Comparison of ENCODE assay signal across 26 cellular contexts in the genomic region with DNA sequence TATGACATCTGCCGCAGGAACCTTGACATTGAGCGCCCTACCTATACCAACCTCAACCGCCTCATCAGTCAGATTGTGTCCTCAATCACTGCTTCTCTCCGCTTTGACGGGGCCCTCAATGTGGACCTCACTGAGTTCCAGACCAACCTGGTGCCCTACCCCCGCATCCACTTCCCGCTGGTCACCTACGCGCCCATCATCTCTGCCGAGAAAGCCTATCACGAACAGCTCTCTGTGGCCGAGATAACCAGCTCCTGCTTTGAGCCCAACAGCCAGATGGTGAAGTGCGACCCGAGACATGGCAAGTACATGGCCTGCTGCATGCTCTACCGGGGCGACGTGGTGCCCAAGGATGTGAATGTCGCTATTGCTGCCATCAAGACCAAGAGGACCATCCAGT.
"Had no signal": no experiment of that assay in that cellular context is flagged by ENCODE, and none has a peak within 500 bp of the region (broad histone marks: within the 10 kb centered on the region; RNA-seq: fewer than 3 reads in every experiment).

No MANE protein-coding gene starts in this region.

- H3K4me1 ChIP-seq: lower lobe of right lung, parathyroid adenoma, right atrium auricular region, right lobe of liver, suprapubic skin, tibial artery, uterus had no signal

- H3K27me3 ChIP-seq: left lung, right atrium auricular region, right lobe of liver, suprapubic skin, tibial artery, uterus had no signal

- H2AFZ ChIP-seq: parathyroid adenoma had no signal

- H3K4me3 Mint-ChIP-seq: mesothelial cell of epicardium; natural killer cell; nephron progenitor cell; stimulated activated naive CD8-positive, alpha-beta T cell treated with anti-CD3 and anti-CD28 coated beads, Interleukin-15, Interleukin-2, amounts not matched to agents 100 ng/mL and 50 ng/mL, for 24 hours had no signal

- H3K4me3 ChIP-seq: left lung, lower lobe of right lung, right atrium auricular region, right lobe of liver, smooth muscle cell, suprapubic skin, thoracic aorta, tibial artery, uterus had no signal

- H3K4me2 ChIP-seq: smooth muscle cell had no signal

- H3K27ac Mint-ChIP-seq: mesothelial cell of epicardium; natural killer cell; nephron progenitor cell; progenitor cell of endocrine pancreas; stimulated activated naive CD8-positive, alpha-beta T cell treated with anti-CD3 and anti-CD28 coated beads, Interleukin-15, Interleukin-2, amounts not matched to agents 100 ng/mL and 50 ng/mL, for 24 hours had no signal

- ATAC-seq: left colon, left lung, lower lobe of right lung, natural killer cell, right lobe of liver had no signal

- H3K9ac ChIP-seq: parathyroid adenoma had no signal

- H3K27me3 Mint-ChIP-seq: naive B cell; progenitor cell of endocrine pancreas; stimulated activated naive CD8-positive, alpha-beta T cell treated with anti-CD3 and anti-CD28 coated beads, Interleukin-15, Interleukin-2, amounts not matched to agents 100 ng/mL and 50 ng/mL, for 24 hours had no signal

- H3K27ac ChIP-seq: left lung, lower lobe of right lung, parathyroid adenoma, right atrium auricular region, right lobe of liver, suprapubic skin, thoracic aorta, tibial artery, uterus had no signal

- DNase-seq: hippocampal formation; kidney glomerular epithelial cell; left colon; left lung; mammary epithelial cell; mesenchymal stem cell; naive B cell; natural killer cell; nephron progenitor cell; nucleus accumbens; right lobe of liver; stimulated activated CD4-positive, alpha-beta T cell treated with anti-CD3 and anti-CD28 coated beads, Interleukin-1b, Interleukin-23, amount 100 ng/mL, for 48 hours; stimulated activated CD4-positive, alpha-beta T cell treated with anti-CD3 and anti-CD28 coated beads, Interleukin-2, amount 100 ng/mL, for 48 hours; stimulated activated naive CD4-positive, alpha-beta T cell; tibial artery; trophoblast cell had no signal

- H3K9me3 Mint-ChIP-seq: mesothelial cell of epicardium; naive B cell; natural killer cell; nephron progenitor cell; stimulated activated naive CD8-positive, alpha-beta T cell treated with anti-CD3 and anti-CD28 coated beads, Interleukin-15, Interleukin-2, amounts not matched to agents 100 ng/mL and 50 ng/mL, for 24 hours had no signal

- H3K36me3 Mint-ChIP-seq: natural killer cell had no signal

- H3K4me1 Mint-ChIP-seq: mesothelial cell of epicardium, naive B cell, natural killer cell, nephron progenitor cell had no signal

- H3K9me3 ChIP-seq: left lung, lower lobe of right lung, right atrium auricular region, right lobe of liver, suprapubic skin, thoracic aorta, tibial artery, uterus had no signal

- H3K36me3 ChIP-seq: right lobe of liver, thoracic aorta, uterus had no signal
